8 cellular contexts compared by ENCODE assay signal in the genomic region with DNA sequence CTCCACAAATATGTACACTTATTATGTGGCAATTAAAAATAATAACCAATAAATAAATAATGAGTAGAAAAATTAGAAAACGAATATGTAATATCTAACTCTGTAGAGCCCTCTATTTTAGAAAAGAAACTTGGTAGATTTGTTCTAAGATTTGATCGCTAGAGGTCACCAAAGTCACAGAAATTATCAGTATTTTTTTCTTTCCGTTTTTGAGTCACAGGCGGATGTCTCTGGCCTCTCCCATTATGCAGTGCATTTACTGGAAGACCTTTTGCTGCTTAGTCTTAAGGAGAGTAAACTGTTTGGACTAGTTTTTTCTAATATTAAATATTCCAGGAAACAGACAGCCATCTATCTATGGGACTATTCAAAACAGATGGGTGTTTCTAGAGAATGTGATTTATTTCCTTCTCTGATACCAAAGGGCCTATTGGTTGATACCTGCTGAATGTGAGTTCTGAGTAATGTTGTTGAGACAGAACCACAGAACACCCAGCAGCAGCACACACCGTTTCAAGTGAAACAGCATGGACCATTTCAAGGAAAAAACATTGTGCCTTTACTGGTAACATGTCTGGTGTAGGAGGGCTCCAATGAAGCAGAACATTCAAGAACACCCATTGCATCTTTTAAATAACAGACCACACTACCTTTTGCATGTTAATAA. TPM values are rescaled to one million over a fixed set of nuclear protein-coding genes. Genes with fewer than 3 reads are reported as not detected.
DNase-seq lines count a peak whose midpoint lies in the region; ATAC-seq, FAIRE-seq and TF ChIP-seq lines count a peak whose summit lies in the region.

No MANE protein-coding gene starts in this region.

- DNase-seq in stimulated activated CD4-positive, alpha-beta T cell treated with anti-CD3 and anti-CD28 coated beads, Interleukin-4, amount 100 ng/mL, for 24 hours = peak; percentile 6
- DNase-seq in stimulated activated CD4-positive, alpha-beta T cell treated with anti-CD3 and anti-CD28 coated beads, Interleukin-4, amount 100 ng/mL, for 1 hour = no peak
- DNase-seq in HT1080 (ENCODE audit: low read depth) (peak; percentile 62), Peyer's patch (no peak), HepG2 (ENCODE audit: low spot score) (peak; percentile 22), aorta (no peak)
- peak; percentile 24 for DNase-seq in central memory CD4-positive, alpha-beta T cell

- no TSS peak for BruUV-seq in HepG2 (replicated peaks; lab: Mats Ljungman, UMichigan)

- H3K9ac ChIP-seq in HepG2 (ENCODE audit: insufficient read depth, low read depth, low read length) = no peak overlapping the region

- H3K4me1 ChIP-seq in Peyer's patch (no peaks in the 10 kb centered on the region), HepG2 (ENCODE audit: insufficient read depth, low read length) (no peaks in the 10 kb centered on the region), aorta (ENCODE audit: control insufficient read depth in 1 of 2, insufficient read depth in 2 of 2, low read length in 2 of 2) (no peaks in the 10 kb centered on the region)

- in situ Hi-C loops in HepG2 (cut with HindIII; ENCODE audit: extremely low pct_ligation_motif_present, low pct_unique_long_range_greater_than_20kb) = loop anchor here (10.0 to 25.0 kb wide), 3 partner anchors 613 to 1440 kb away; partner anchors contain the start of gene MMAA

- POLR2A ChIA-PET in HepG2 (lab: Yijun Ruan, JAX) = no interaction called here

- peak; percentile 60 for FAIRE-seq in HepG2 (lab: Jason Lieb, UNC)

- intact Hi-C loops in HepG2 (cut with micrococcal nuclease; ENCODE audit: unreplicated experiment) (loop anchor here (1.0 to 10.0 kb wide), 5 partner anchors 400 to 1440 kb away; partner anchors contain the start of genes ABCE1, ANAPC10 and MMAA), aorta (cut with DNase I) (loop anchor here (5.0 to 10.0 kb wide), 2 partner anchors 888 to 920 kb away; partner anchors contain the start of genes ABCE1 (in 1 of the 2) and ANAPC10 (in 1 of the 2))

- H4K20me1 ChIP-seq in HepG2 (ENCODE audit: insufficient read depth, low read length) = no peaks in the 10 kb centered on the region

- H3K36me3 ChIP-seq in Peyer's patch (no peaks in the 10 kb centered on the region), HepG2 (replicated peaks in 1 of 2; ENCODE audit: control insufficient read depth in 1 of 2, insufficient read depth in 2 of 2, low read length in 2 of 2) (no peaks in the 10 kb centered on the region), aorta (ENCODE audit: control insufficient read depth in 1 of 2, insufficient read depth in 2 of 2, low read length in 1 of 2) (no peaks in the 10 kb centered on the region)

- H3K4me2 ChIP-seq in HepG2 (ENCODE audit: low read depth, low read length) = no peak overlapping the region

- TF ChIP-seq EP300 in HepG2 (IDR thresholded peaks at IDR 0.05; ENCODE audit: low read depth in 2 of 2, low read length in 2 of 2) (no peak), HepG2 (CRISPR knock-in tag; IDR thresholded peaks at IDR 0.05; ENCODE audit: borderline replicate concordance) (no peak)

- peak in 5 of 6 experiments; percentile 6 to 56 (median 46) for TF ChIP-seq CTCF in Peyer's patch (IDR thresholded peaks at IDR 0.05)
- peak; percentile 50 for TF ChIP-seq CTCF in HepG2 (CRISPR knock-in tag; IDR thresholded peaks at IDR 0.05)

- 1% methylated on average over 5 of the region's 5 CpGs for WGBS in HepG2 (ENCODE audit: low lambda C conversion rate)
- WGBS in aorta, 2 donors = 3 to 5% methylated on average over 5 of the region's 5 CpGs

- no peak overlapping the region for H3K4me3 ChIP-seq in Peyer's patch
- no peak overlapping the region for H3K4me3 ChIP-seq in HepG2 (replicated peaks in 1 of 3; ENCODE audit: insufficient read depth in 1 of 3, low read depth in 2 of 3, low read length in 3 of 3)
- H3K4me3 ChIP-seq in aorta (ENCODE audit: low read length in 2 of 2) = no peak overlapping the region

- H3K9me3 ChIP-seq in Peyer's patch (no peaks in the 10 kb centered on the region), HepG2 (ENCODE audit: low read length) (no peaks in the 10 kb centered on the region), aorta (ENCODE audit: control insufficient read depth, low read length) (no peaks in the 10 kb centered on the region)

- H2AFZ ChIP-seq in HepG2 (ENCODE audit: low read length) = no peak overlapping the region

- H3K27me3 ChIP-seq in Peyer's patch (no peaks in the 10 kb centered on the region), HepG2 (ENCODE audit: control insufficient read depth in 1 of 2, insufficient read depth in 2 of 2, low read length in 2 of 2) (no peaks in the 10 kb centered on the region), aorta (ENCODE audit: control insufficient read depth in 1 of 2, insufficient read depth in 2 of 2, low read length in 1 of 2) (no peaks in the 10 kb centered on the region)

- H3K27ac ChIP-seq in Peyer's patch (no peak overlapping the region), HepG2 (ENCODE audit: extremely low read length, insufficient read depth, low read length) (no peak overlapping the region), aorta (ENCODE audit: low read depth in 1 of 2, low read length in 2 of 2) (no peak overlapping the region)

- no peak for TF ChIP-seq RAD21 in HepG2 (CRISPR knock-in tag; IDR thresholded peaks at IDR 0.05)

- TF ChIP-seq POLR2A in Peyer's patch (IDR thresholded peaks at IDR 0.05) (no peak), HepG2 (IDR thresholded peaks at IDR 0.05; ENCODE audit: insufficient read depth in 1 of 2, low read depth in 2 of 2, low read length in 2 of 2) (no peak)

- ATAC-seq in GM21619 (IDR thresholded peaks at IDR 0.05; ENCODE audit: unreplicated experiment) (peak; percentile 82), HepG2 (peak; percentile 47; the same call in 2 of the 3 replicates), aorta (ENCODE audit: low FRiP score) (peak; percentile 72)

- CTCF ChIA-PET in HepG2 (lab: Yijun Ruan, JAX; ENCODE audit: low intra/inter-chr PET ratio, low total read pairs) = interaction anchor here (1.2 to 1.6 kb wide), 2 partner anchors 613 to 886 kb away, joined by 4 read pairs; no protein-coding TSS in a partner anchor

- no peaks in the 10 kb centered on the region for H3K79me2 ChIP-seq in HepG2 (ENCODE audit: insufficient read depth, low read length)

TF ChIP-seq in HepG2, 621 proteins besides CTCF, POLR2A, EP300 and RAD21 (continues in another document):
- TF ChIP-seq FOXA3 (CRISPR knock-in tag; IDR thresholded peaks at IDR 0.05) = no peak
- TF ChIP-seq KAT8 (CRISPR knock-in tag; IDR thresholded peaks at IDR 0.05) = no peak
- TF ChIP-seq CREM (IDR thresholded peaks at IDR 0.05) = no peak
- no peak for TF ChIP-seq CREM (CRISPR knock-in tag; IDR thresholded peaks at IDR 0.05)
- TF ChIP-seq STAG1 (CRISPR knock-in tag; IDR thresholded peaks at IDR 0.05) = peak; percentile 74
- TF ChIP-seq ZSCAN12 (CRISPR knock-in tag; IDR thresholded peaks at IDR 0.05) = no peak
- peak; percentile 43; the same call in 1 of the 2 replicates for TF ChIP-seq SMC3 (IDR thresholded peaks at IDR 0.05; ENCODE audit: low read length)

RNA-seq across cellular contexts. Expression of gene GYPA, which starts 34.0 kb away (rescaled TPM):
- not detected in 2 replicates for total RNA-seq in HT1080 (2014; rRNA removed; shearing (Covaris generic))
- polyA plus RNA-seq in HT1080 (2015; cell fraction: cytosol; rRNA removed) = not detected in 2 replicates
- polyA plus RNA-seq in HT1080 (2015; cell fraction: nucleus; rRNA removed) = not detected in 2 replicates
- total RNA-seq in Peyer's patch = not detected
- total RNA-seq in HepG2 (2016; rRNA removed; fragmentation: Illumina TruSeq; extraction: Trizol) = not detected in 2 replicates
- total RNA-seq in HepG2 (2016; cell fraction: cytosol; rRNA removed; fragmentation: Illumina TruSeq; extraction: Trizol; ENCODE audit: low read depth) = not detected in 2 replicates
- not detected in 2 replicates for total RNA-seq in HepG2 (2016; cell fraction: insoluble cytoplasmic fraction; rRNA removed; fragmentation: Illumina TruSeq; extraction: Trizol)
- not detected in 2 replicates for total RNA-seq in HepG2 (2016; cell fraction: membrane; rRNA removed; fragmentation: Illumina TruSeq; extraction: Trizol)
- not detected in 2 replicates for total RNA-seq in HepG2 (2016; cell fraction: nucleus; rRNA removed; fragmentation: Illumina TruSeq; extraction: Trizol)
- not detected in 2 replicates for polyA plus RNA-seq in HepG2 (2011; rRNA removed)
- polyA plus RNA-seq in HepG2 (2011; cell fraction: cytosol; rRNA removed) = not detected in 2 replicates
- not detected in 2 replicates for polyA plus RNA-seq in HepG2 (2011; cell fraction: nucleus; rRNA removed)
- not detected in 2 replicates for polyA plus RNA-seq in HepG2 (2012)
- not detected in 2 replicates for polyA plus RNA-seq in HepG2 (2016; cell fraction: cytosol; fragmentation: Illumina TruSeq; extraction: Trizol; ENCODE audit: low read depth)
- polyA plus RNA-seq in HepG2 (2016; cell fraction: insoluble cytoplasmic fraction; fragmentation: Illumina TruSeq; extraction: Trizol; ENCODE audit: low read depth) = not detected in 2 replicates
- not detected in 2 replicates for polyA plus RNA-seq in HepG2 (2016; cell fraction: membrane; fragmentation: Illumina TruSeq; extraction: Trizol; ENCODE audit: low read depth)
- polyA plus RNA-seq in HepG2 (2016; cell fraction: nucleus; fragmentation: Illumina TruSeq; extraction: Trizol; ENCODE audit: insufficient read depth, low read depth) = not detected in 2 replicates
- not detected in 2 replicates for polyA minus RNA-seq in HepG2 (2011; rRNA and poly(A)+ RNA removed; ENCODE audit: low replicate concordance)
- not detected in 2 replicates for polyA minus RNA-seq in HepG2 (2011; cell fraction: cytosol; rRNA and poly(A)+ RNA removed)
- polyA minus RNA-seq in HepG2 (2011; cell fraction: nucleus; rRNA and poly(A)+ RNA removed) = not detected in 2 replicates
- under 1 TPM in 1 of 2 donors, not detected in 1; 0.99 TPM for total RNA-seq in aorta
- not detected for polyA plus RNA-seq in aorta

Comparison
In these comparisons a context has a peak if more than half of its experiments do, and no peak if none do; other contexts are left out.
1. DNase-seq: peak in stimulated activated CD4-positive, alpha-beta T cell treated with anti-CD3 and anti-CD28 coated beads, Interleukin-4, amount 100 ng/mL, for 24 hours (single experiment), HT1080 (single experiment), central memory CD4-positive, alpha-beta T cell (single experiment) and HepG2 (single experiment); none in stimulated activated CD4-positive, alpha-beta T cell treated with anti-CD3 and anti-CD28 coated beads, Interleukin-4, amount 100 ng/mL, for 1 hour (single experiment), Peyer's patch (0 of 3) and aorta (0 of 2).
2. Peak in every context shown above with its lines, with median percentiles within 50 percentile points of each other: ATAC-seq.